In genomic region chr20:53869466-53870258, GRCh38 we compare ENCODE assay signal across 8 cellular contexts.
DNase-seq lines count a peak whose midpoint lies in the region; ATAC-seq and TF ChIP-seq lines count a peak whose summit lies in the region.

No MANE protein-coding gene starts in this region.

- intact Hi-C loops in natural killer cell (cut with micrococcal nuclease) (loop anchor here (2.0 to 10.0 kb wide), 3 partner anchors 45 to 291 kb away; no protein-coding TSS in a partner anchor), testis (cut with DNase I; ENCODE audit: low total_unique reads) (no loop called here)

- H3K9ac ChIP-seq in NT2/D1 (ENCODE audit: insufficient read length, low read depth), result peak overlapping the region; percentile 2

- no peaks in the 10 kb centered on the region for H3K36me3 Mint-ChIP-seq in CD4-positive, CD25-positive, alpha-beta regulatory T cell
- no peaks in the 10 kb centered on the region for H3K36me3 Mint-ChIP-seq in natural killer cell

- ATAC-seq in CD4-positive, CD25-positive, alpha-beta regulatory T cell (ENCODE audit: low read depth in 2 of 2), result peak; percentile 69 to 75
- ATAC-seq in GM19324 (IDR thresholded peaks at IDR 0.05; ENCODE audit: low FRiP score, unreplicated experiment) (peak; percentile 54), HG03521 (IDR thresholded peaks at IDR 0.05; ENCODE audit: unreplicated experiment) (peak; percentile 57), natural killer cell (peak; percentile 86 to 88 (median 87))

- peaks cover 68% of the 10 kb centered on the region for H3K4me1 ChIP-seq in CD4-positive, CD25-positive, alpha-beta regulatory T cell (ENCODE audit: control insufficient read depth, insufficient read depth, low read length, poor library complexity, severe bottlenecking)
- peaks cover 2% of the 10 kb centered on the region for H3K4me1 ChIP-seq in NT2/D1 (ENCODE audit: insufficient read depth, insufficient read length)
- peaks cover 15% of the 10 kb centered on the region for H3K4me1 ChIP-seq in testis

- TF ChIP-seq CTCF in epithelial cell of proximal tubule (conservative IDR thresholded peaks at IDR 0.05; ENCODE audit: low read depth, low read length) (peak; percentile 94), natural killer cell (IDR thresholded peaks at IDR 0.05) (peak; percentile 84), testis (IDR thresholded peaks at IDR 0.05) (peak in 2 of 3 experiments; percentile 60 to 76)

- peak; percentile 49 to 89 (median 76) for DNase-seq in CD4-positive, CD25-positive, alpha-beta regulatory T cell
- DNase-seq in NT2/D1 (ENCODE audit: low read depth, low spot score) (peak; percentile 87), epithelial cell of proximal tubule (ENCODE audit: low read depth) (peak; percentile 60), natural killer cell (peak; percentile 41), testis (peak; percentile 81)
- DNase-seq in activated CD8-positive, alpha-beta memory T cell treated with anti-CD3 and anti-CD28 coated beads for 24 hours, result peak; percentile 81

- H3K4me1 Mint-ChIP-seq in CD4-positive, CD25-positive, alpha-beta regulatory T cell, result peaks cover 52 to 85% (median 63%) of the 10 kb centered on the region in 4 donors
- peaks cover 54 to 63% of the 10 kb centered on the region in 2 donors for H3K4me1 Mint-ChIP-seq in natural killer cell

- no peak for TF ChIP-seq POLR2A in testis (IDR thresholded peaks at IDR 0.05)

- no peaks in the 10 kb centered on the region for H3K9me3 ChIP-seq in CD4-positive, CD25-positive, alpha-beta regulatory T cell (ENCODE audit: control insufficient read depth in 2 of 2, low read length in 2 of 2)
- H3K9me3 ChIP-seq in NT2/D1 (ENCODE audit: insufficient read depth, low read length) (no peaks in the 10 kb centered on the region), testis (no peaks in the 10 kb centered on the region)

- H3K36me3 ChIP-seq in CD4-positive, CD25-positive, alpha-beta regulatory T cell (ENCODE audit: control insufficient read depth, insufficient read depth, low read length), result no peaks in the 10 kb centered on the region
- H3K36me3 ChIP-seq in NT2/D1 (ENCODE audit: insufficient read depth, insufficient read length, low read length) (no peaks in the 10 kb centered on the region), testis (ENCODE audit: low read depth, missing control alignments) (no peaks in the 10 kb centered on the region)

- no peaks in the 10 kb centered on the region for H3K9me3 Mint-ChIP-seq in CD4-positive, CD25-positive, alpha-beta regulatory T cell
- H3K9me3 Mint-ChIP-seq in natural killer cell, result no peaks in the 10 kb centered on the region

- no peaks in the 10 kb centered on the region for H3K27me3 ChIP-seq in CD4-positive, CD25-positive, alpha-beta regulatory T cell (ENCODE audit: control insufficient read depth, insufficient read depth, low read length)
- H3K27me3 ChIP-seq in NT2/D1 (ENCODE audit: insufficient read depth, insufficient read length) (no peaks in the 10 kb centered on the region), testis (no peaks in the 10 kb centered on the region)

- peak overlapping the region; percentile 66 for H3K27ac ChIP-seq in CD4-positive, CD25-positive, alpha-beta regulatory T cell (ENCODE audit: insufficient read depth, low read length, poor library complexity, severe bottlenecking)
- H3K27ac ChIP-seq in testis, result peak overlapping the region in 1 of 2 donors; percentile 33

- peak overlapping the region; percentile 2 to 52 (median 17) for H3K4me3 Mint-ChIP-seq in CD4-positive, CD25-positive, alpha-beta regulatory T cell
- H3K4me3 Mint-ChIP-seq in natural killer cell, result peak overlapping the region; percentile 50

- peak overlapping the region; percentile 76 to 96 (median 87) for H3K27ac Mint-ChIP-seq in CD4-positive, CD25-positive, alpha-beta regulatory T cell
- H3K27ac Mint-ChIP-seq in natural killer cell, result peak overlapping the region; percentile 69 to 79

- WGBS in testis, 2 donors, result 37 to 49% methylated on average over 8 of the region's 8 CpGs

- H3K4me3 ChIP-seq in CD4-positive, CD25-positive, alpha-beta regulatory T cell (ENCODE audit: low read depth, low read length), result peak overlapping the region; percentile 81
- H3K4me3 ChIP-seq in NT2/D1 (ENCODE audit: insufficient read length, low read depth) (no peak overlapping the region), epithelial cell of proximal tubule (ENCODE audit: low read depth, low read length) (no peak overlapping the region), testis (no peak overlapping the region)

- H3K27me3 Mint-ChIP-seq in CD4-positive, CD25-positive, alpha-beta regulatory T cell, result peaks cover 4% of the 10 kb centered on the region
- no peaks in the 10 kb centered on the region for H3K27me3 Mint-ChIP-seq in natural killer cell (ENCODE audit: low read depth in 2 of 2)
